ENCODE assay signal across 24 cellular contexts in the genomic region with DNA sequence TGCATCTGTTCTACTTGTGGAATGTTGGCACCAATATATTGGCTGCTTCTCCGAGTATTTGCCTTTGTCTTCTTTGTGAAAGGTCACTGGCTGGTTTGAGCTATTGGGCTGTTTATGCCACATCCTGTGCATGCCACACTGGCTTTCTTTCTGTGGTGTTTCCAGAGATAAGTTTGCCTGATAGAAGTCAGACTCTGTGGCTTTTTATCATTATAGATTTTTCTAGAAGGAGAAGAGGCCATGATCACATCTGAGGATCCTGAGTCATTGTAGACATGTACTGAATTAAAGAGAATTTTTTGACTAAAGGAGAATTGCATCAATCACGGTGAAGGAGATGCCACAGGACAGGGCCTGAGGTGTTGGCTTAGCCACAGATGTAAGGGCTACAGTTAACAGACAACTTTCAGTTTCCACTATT. TPM values are rescaled to one million over a fixed set of nuclear protein-coding genes. Genes with fewer than 3 reads are reported as not detected.
DNase-seq lines count a peak whose midpoint lies in the region; ATAC-seq, FAIRE-seq and TF ChIP-seq lines count a peak whose summit lies in the region.
"Had no signal": no experiment of that assay in that cellular context is flagged by ENCODE, and none has a peak within 500 bp of the region (broad histone marks: within the 10 kb centered on the region; RNA-seq: fewer than 3 reads in every experiment).

No MANE protein-coding gene starts in this region.

- no peak overlapping the region for H3K4me3 Mint-ChIP-seq in astrocyte (ENCODE audit: unreplicated experiment)
- H3K4me3 Mint-ChIP-seq in CD8-positive, alpha-beta memory T cell: no peak overlapping the region
- H3K4me3 Mint-ChIP-seq: B cell; endodermal cell; T-helper 1 cell treated with Interleukin-12 subunit alpha and Interleukin-12 subunit beta and Interleukin-4 antibody, amounts not matched to agents 30 μg/mL and 1 μg/mL, for 36 hours had no signal

- CTCF ChIA-PET in CD8-positive, alpha-beta memory T cell (lab: Charles Lee): interaction anchor here (1.1 to 2.4 kb wide), 4 partner anchors 19 to 223 kb away, joined by 3 to 12 read pairs (median 4); partner anchors contain the start of gene CDKN2B

- TF ChIP-seq CTCF in astrocyte (IDR thresholded peaks at IDR 0.05; ENCODE audit: insufficient read depth, low read depth, low read length) (no peak), gastrocnemius medialis (IDR thresholded peaks at IDR 0.05 in 4 of 5, conservative IDR thresholded peaks at IDR 0.05 in 1 of 5) (no peak)

- ATAC-seq in gastrocnemius medialis (no peak), GM18858 (IDR thresholded peaks at IDR 0.05; ENCODE audit: unreplicated experiment) (no peak)
- ATAC-seq: heart right ventricle, left ventricle myocardium superior had no signal

- no peak overlapping the region for H3K9ac ChIP-seq in astrocyte (ENCODE audit: low read length)

- no peak overlapping the region for H3K27ac Mint-ChIP-seq in astrocyte (ENCODE audit: unreplicated experiment)
- H3K27ac Mint-ChIP-seq in CD8-positive, alpha-beta memory T cell: peak overlapping the region in 1 of 8 donors; percentile 67
- H3K27ac Mint-ChIP-seq: activated naive CD4-positive, alpha-beta T cell treated with anti-CD3 and anti-CD28 coated beads, Interleukin-2, amount 50 U/mL, for 72 hours; B cell; endodermal cell; T-helper 1 cell treated with Interleukin-12 subunit alpha and Interleukin-12 subunit beta and Interleukin-4 antibody, amounts not matched to agents 30 μg/mL and 1 μg/mL, for 36 hours had no signal

- H3K9me3 ChIP-seq in astrocyte (ENCODE audit: insufficient read depth, low read depth, low read length): no peaks in the 10 kb centered on the region
- H3K9me3 ChIP-seq in gastrocnemius medialis: no peaks in the 10 kb centered on the region
- no peaks in the 10 kb centered on the region for H3K9me3 ChIP-seq in CD8-positive, alpha-beta memory T cell (ENCODE audit: low read length)
- H3K9me3 ChIP-seq: heart right ventricle, uterus had no signal

- no peaks in the 10 kb centered on the region for H3K79me2 ChIP-seq in astrocyte (ENCODE audit: insufficient read depth, low read length)

- H3K4me3 ChIP-seq in astrocyte (ENCODE audit: insufficient read depth, low read depth, low read length) (no peak overlapping the region), gastrocnemius medialis (no peak overlapping the region)
- H3K4me3 ChIP-seq in CD8-positive, alpha-beta memory T cell (ENCODE audit: low read length): no peak overlapping the region
- H3K4me3 ChIP-seq: heart right ventricle, uterus had no signal

- FAIRE-seq in astrocyte (lab: Jason Lieb, UNC): no peak

- DNase-seq in NK-92 treated with Interleukin-12 subunit alpha and Interleukin-12 subunit beta, amount 100 ng/mL, for 24 hours (lab: John Stamatoyannopoulos, UW): peak; percentile 34
- no peak for DNase-seq in NK-92 (lab: John Stamatoyannopoulos, UW; ENCODE audit: unreplicated experiment)
- peak; percentile 41 for DNase-seq in MV-4-11 (lab: John Stamatoyannopoulos, UW)
- peak; percentile 41 for DNase-seq in astrocyte (ENCODE audit: low read depth)
- DNase-seq in gastrocnemius medialis: no peak
- no peak for DNase-seq in CD8-positive, alpha-beta memory T cell
- DNase-seq in NCI-H774 (lab: John Stamatoyannopoulos, UW): no peak
- DNase-seq: 8988T; activated CD4-positive, alpha-beta T cell treated with anti-CD3 and anti-CD28 coated beads, Interleukin-2, amount 50 U/mL, for 48 hours; activated T-cell treated with anti-CD3 and anti-CD28 coated beads, Interleukin-2, amount 50 U/mL, for 1 hour; brain microvascular endothelial cell; endodermal cell; heart right ventricle; Kasumi-1; left ventricle myocardium superior; NCI-H2171 treated with DMSO at 0.1 percent for 48 hours; NCI-H526; nucleus accumbens; uterus had no signal

- no peak overlapping the region for H2AFZ ChIP-seq in astrocyte (ENCODE audit: low read depth, low read length)

- no peak overlapping the region for H3K27ac ChIP-seq in astrocyte (ENCODE audit: low read depth, low read length)
- peak overlapping the region in 3 of 4 donors; percentile 1 to 35 (median 35) for H3K27ac ChIP-seq in gastrocnemius medialis
- no peak overlapping the region for H3K27ac ChIP-seq in CD8-positive, alpha-beta memory T cell (ENCODE audit: low read depth, low read length)
- H3K27ac ChIP-seq: brain microvascular endothelial cell, heart right ventricle, uterus had no signal

- H3K36me3 Mint-ChIP-seq in astrocyte (ENCODE audit: low read depth, unreplicated experiment): no peaks in the 10 kb centered on the region
- H3K36me3 Mint-ChIP-seq in CD8-positive, alpha-beta memory T cell: peaks cover 0 to 2% (median 0%) of the 10 kb centered on the region in 3 donors
- H3K36me3 Mint-ChIP-seq: activated naive CD4-positive, alpha-beta T cell treated with anti-CD3 and anti-CD28 coated beads, Interleukin-2, amount 50 U/mL, for 72 hours had no signal

- no peaks in the 10 kb centered on the region for H4K20me1 ChIP-seq in astrocyte (ENCODE audit: insufficient read depth, low read length)

- H3K4me2 ChIP-seq in astrocyte (ENCODE audit: low read length): no peak overlapping the region

- H3K4me1 ChIP-seq in astrocyte (ENCODE audit: insufficient read depth, low read length): peaks cover 8% of the 10 kb centered on the region
- H3K4me1 ChIP-seq in gastrocnemius medialis: peaks cover 32 to 50% of the 10 kb centered on the region in 2 donors
- H3K4me1 ChIP-seq in CD8-positive, alpha-beta memory T cell (ENCODE audit: insufficient read depth, low read length): no peaks in the 10 kb centered on the region
- H3K4me1 ChIP-seq: uterus had no signal

- H3K27me3 ChIP-seq in astrocyte (ENCODE audit: insufficient read depth, low read length) (no peaks in the 10 kb centered on the region), gastrocnemius medialis (no peaks in the 10 kb centered on the region)
- no peaks in the 10 kb centered on the region for H3K27me3 ChIP-seq in CD8-positive, alpha-beta memory T cell (ENCODE audit: insufficient read depth, low read length, poor library complexity, severe bottlenecking)
- H3K27me3 ChIP-seq: brain microvascular endothelial cell, heart right ventricle, uterus had no signal

- no peak for TF ChIP-seq POLR2A in gastrocnemius medialis (IDR thresholded peaks at IDR 0.05)

- POLR2A ChIA-PET in CD8-positive, alpha-beta memory T cell (lab: Charles Lee): no interaction called here

- H3K9me3 Mint-ChIP-seq in astrocyte (ENCODE audit: unreplicated experiment): no peaks in the 10 kb centered on the region
- no peaks in the 10 kb centered on the region for H3K9me3 Mint-ChIP-seq in CD8-positive, alpha-beta memory T cell
- H3K9me3 Mint-ChIP-seq: activated naive CD4-positive, alpha-beta T cell treated with anti-CD3 and anti-CD28 coated beads, Interleukin-2, amount 50 U/mL, for 72 hours; endodermal cell; T-helper 1 cell treated with Interleukin-12 subunit alpha and Interleukin-12 subunit beta and Interleukin-4 antibody, amounts not matched to agents 30 μg/mL and 1 μg/mL, for 36 hours had no signal

- H3K36me3 ChIP-seq in astrocyte (ENCODE audit: insufficient read depth, low read length) (no peaks in the 10 kb centered on the region), gastrocnemius medialis (no peaks in the 10 kb centered on the region)
- H3K36me3 ChIP-seq in CD8-positive, alpha-beta memory T cell (ENCODE audit: insufficient read depth, low read length): no peaks in the 10 kb centered on the region
- H3K36me3 ChIP-seq: brain microvascular endothelial cell, heart right ventricle, uterus had no signal

- H3K4me1 Mint-ChIP-seq in astrocyte (ENCODE audit: low read depth, unreplicated experiment): peaks cover 27% of the 10 kb centered on the region
- H3K4me1 Mint-ChIP-seq in CD8-positive, alpha-beta memory T cell: peaks cover 0 to 9% (median 7%) of the 10 kb centered on the region in 3 donors
- H3K4me1 Mint-ChIP-seq: B cell, endodermal cell had no signal

- in situ Hi-C loops in gastrocnemius medialis (cut with MboI; ENCODE audit: low sequenced_read_pairs in 4 of 4): no loop called here

- H3K27me3 Mint-ChIP-seq in astrocyte (ENCODE audit: low read depth, unreplicated experiment): no peaks in the 10 kb centered on the region
- H3K27me3 Mint-ChIP-seq in CD8-positive, alpha-beta memory T cell: no peaks in the 10 kb centered on the region
- H3K27me3 Mint-ChIP-seq: B cell had no signal

- intact Hi-C loops in gastrocnemius medialis (cut with DNase I; ENCODE audit: low total_unique reads): loop anchor here (2.0 kb wide), 2 partner anchors 67 to 223 kb away; no protein-coding TSS in a partner anchor

RNA-seq across cellular contexts. Expression of gene CDKN2B, which starts 26.5 kb away (rescaled TPM):
- total RNA-seq in astrocyte (306 and 314 TPM in 2 replicates), gastrocnemius medialis (10 to 100 TPM in 3 of 4 donors, 1 to 10 TPM in 1; 4.5 to 25.1 (median 15.6) TPM)
- under 1 TPM in 1 of 2 experiments, not detected in 1; 0.09 TPM for total RNA-seq in CD8-positive, alpha-beta memory T cell
- 0.16 TPM for polyA plus RNA-seq in CD8-positive, alpha-beta memory T cell
- total RNA-seq: H4 had no signal

RNA-seq across cellular contexts. Expression of gene CDKN2B-AS1, which starts 41.0 kb away (rescaled TPM):
- total RNA-seq in astrocyte (2.3 TPM in 2 replicates), gastrocnemius medialis (under 1 TPM in 1 of 4 donors, not detected in 3; 0.46 TPM)
- under 1 TPM; 0.58 to 0.74 TPM for total RNA-seq in CD8-positive, alpha-beta memory T cell
- polyA plus RNA-seq in CD8-positive, alpha-beta memory T cell: not detected
- total RNA-seq: endodermal cell, H4 had no signal
- polyA plus RNA-seq: heart right ventricle had no signal

RNA-seq across cellular contexts. Expression of gene CDKN2A, which starts 41.4 kb away (rescaled TPM):
- total RNA-seq in astrocyte: 71.6 and 81.4 TPM in 2 replicates
- under 1 TPM in 2 of 4 donors, not detected in 2; 0.65 to 1.00 TPM for total RNA-seq in gastrocnemius medialis
- total RNA-seq in CD8-positive, alpha-beta memory T cell: 1 to 10 TPM; 3.9 to 4.1 TPM
- 6.8 TPM for polyA plus RNA-seq in CD8-positive, alpha-beta memory T cell
- total RNA-seq: left ventricle myocardium superior had no signal

Comparison
In these comparisons a context has a peak if more than half of its experiments do, and no peak if none do; other contexts are left out.
1. DNase-seq: peak in NK-92 treated with Interleukin-12 subunit alpha and Interleukin-12 subunit beta, amount 100 ng/mL, for 24 hours (single experiment), MV-4-11 (single experiment) and astrocyte (single experiment); none in NK-92 (single experiment), gastrocnemius medialis (0 of 2), CD8-positive, alpha-beta memory T cell (0 of 5) and NCI-H774 (single experiment).
2. H3K27ac ChIP-seq: peak in gastrocnemius medialis (3 of 4); none in astrocyte (single experiment) and CD8-positive, alpha-beta memory T cell (single experiment).
3. RNA of gene CDKN2B, which starts 26.5 kb away (total RNA-seq): 306 to 314 TPM in astrocyte; 4.5 to 25.1 TPM in gastrocnemius medialis and 0.09 TPM in CD8-positive, alpha-beta memory T cell; every median in the first group is over 10 times any median in the second.
4. RNA of gene CDKN2A, which starts 41.4 kb away (total RNA-seq): 71.6 to 81.4 TPM in astrocyte; 3.9 to 4.1 TPM in CD8-positive, alpha-beta memory T cell and 0.65 to 1.00 TPM in gastrocnemius medialis; every median in the first group is over 10 times any median in the second.